In genomic region chr5:138464388-138465287, GRCh38 we compare ENCODE assay signal across 1 cellular context.
TF ChIP-seq lines count a peak whose summit lies in the region.

No MANE protein-coding gene starts in this region.

TF ChIP-seq in K562, 482 proteins besides CTCF, POLR2A, EP300 and RAD21 (continued from another document and continues in another):
- TF ChIP-seq MGA (IDR thresholded peaks at IDR 0.05) (peak; percentile 64), NRF1 (conservative IDR thresholded peaks at IDR 0.05 in 1 of 2, IDR thresholded peaks at IDR 0.05 in 1 of 2) (peak; percentile 84 to 86), ELK1 (CRISPR knock-in tag; IDR thresholded peaks at IDR 0.05) (peak; percentile 100), CXXC5 (CRISPR knock-in tag; IDR thresholded peaks at IDR 0.05) (peak; percentile 88), THRB (CRISPR knock-in tag; conservative IDR thresholded peaks at IDR 0.05) (no peak), TAF7 (tag; IDR thresholded peaks at IDR 0.05) (0 out of 2 replicates have a peak, but pooled peaks have one; percentile 39), HLTF (IDR thresholded peaks at IDR 0.05) (0 out of 2 replicates have a peak, but pooled peaks have one; percentile 30), POLR2AphosphoS5 (IDR thresholded peaks at IDR 0.05; ENCODE audit: control insufficient read depth, insufficient read depth, low read depth, low read length) (peak; percentile 21; the same call in 1 of the 2 replicates), CGGBP1 (CRISPR knock-in tag; IDR thresholded peaks at IDR 0.05) (no peak), FOXA3 (CRISPR knock-in tag; conservative IDR thresholded peaks at IDR 0.05 in 1 of 2, IDR thresholded peaks at IDR 0.05 in 1 of 2) (peak in 1 of 2 experiments; percentile 72; a peak in 1 of 4 replicates), DDX20 (tag; IDR thresholded peaks at IDR 0.05; ENCODE audit: low read depth) (no peak), DMBX1 (CRISPR knock-in tag; IDR thresholded peaks at IDR 0.05; ENCODE audit: borderline replicate concordance) (no peak; the same call in 1 of the 2 replicates), MYBL2 (IDR thresholded peaks at IDR 0.05; ENCODE audit: low read depth) (no peak), MYBL2 (CRISPR knock-in tag; IDR thresholded peaks at IDR 0.05; ENCODE audit: borderline replicate concordance) (no peak), PREB (CRISPR knock-in tag; IDR thresholded peaks at IDR 0.05) (no peak), HOMEZ (CRISPR knock-in tag; IDR thresholded peaks at IDR 0.05) (no peak), TGIF2 (CRISPR knock-in tag; IDR thresholded peaks at IDR 0.05) (no peak), ADNP (tag; IDR thresholded peaks at IDR 0.05) (no peak), MAZ (CRISPR knock-in tag; conservative IDR thresholded peaks at IDR 0.05 in 1 of 2, IDR thresholded peaks at IDR 0.05 in 1 of 2) (peak; percentile 100), E2F8 (IDR thresholded peaks at IDR 0.05; ENCODE audit: low read depth, partially characterized antibody) (peak; percentile 86), NKRF (IDR thresholded peaks at IDR 0.05; ENCODE audit: borderline replicate concordance) (peak; percentile 72), NR2C1 (IDR thresholded peaks at IDR 0.05) (peak; percentile 74), NR2C1 (tag; IDR thresholded peaks at IDR 0.05) (peak; percentile 72), GTF2E2 (tag; IDR thresholded peaks at IDR 0.05) (peak; percentile 3; the same call in 1 of the 2 replicates), ZNF212 (CRISPR knock-in tag; IDR thresholded peaks at IDR 0.05) (no peak), ZBTB11 (CRISPR knock-in tag; IDR thresholded peaks at IDR 0.05) (peak in 1 of 3 experiments; percentile 87; a peak in 2 of 6 replicates), ZNF717 (CRISPR knock-in tag; IDR thresholded peaks at IDR 0.05) (0 out of 2 replicates have a peak, but pooled peaks have one; percentile 50)
